ENCODE assay signal across 14 cellular contexts in genomic region chr3:77370413-77370812, GRCh38.
DNase-seq lines count a peak whose midpoint lies in the region; ATAC-seq, FAIRE-seq and TF ChIP-seq lines count a peak whose summit lies in the region.
"Had no signal": no experiment of that assay in that cellular context is flagged by ENCODE, and none has a peak within 500 bp of the region (broad histone marks: within the 10 kb centered on the region; RNA-seq: fewer than 3 reads in every experiment).

No MANE protein-coding gene starts in this region.

- H2AFZ ChIP-seq in fibroblast of lung (ENCODE audit: low read length), result no peak overlapping the region

- H4K20me1 ChIP-seq in fibroblast of lung (ENCODE audit: control insufficient read depth, extremely low read depth, insufficient read depth, low read length), result no peaks in the 10 kb centered on the region

- no peaks in the 10 kb centered on the region for H3K27me3 ChIP-seq in fibroblast of lung (ENCODE audit: control insufficient read depth, insufficient read depth, low read length)
- H3K27me3 ChIP-seq: heart left ventricle, tibial nerve had no signal

- DNase-seq in NCI-H82 (lab: John Stamatoyannopoulos, UW) (peak; percentile 7), NCI-H82 treated with DMSO at 0.1 percent for 48 hours (lab: John Stamatoyannopoulos, UW; ENCODE audit: unreplicated experiment) (no peak), RPMI7951 (ENCODE audit: low read depth) (peak; percentile 1), fibroblast of lung (ENCODE audit: low read depth in 2 of 2) (peak; percentile 69 to 83), urothelium cell line (ENCODE audit: low spot score) (peak; percentile 49)
- DNase-seq in activated naive CD4-positive, alpha-beta T cell (lab: John Stamatoyannopoulos, UW), result no peak
- no peak for DNase-seq in activated T-cell treated with anti-CD3 and anti-CD28 coated beads, Interleukin-2, amount 50 U/mL, for 48 hours
- DNase-seq: NCI-H2029 had no signal

- H3K4me1 ChIP-seq in fibroblast of lung (ENCODE audit: control insufficient read depth, extremely low read depth, insufficient read depth, low read length), result no peaks in the 10 kb centered on the region
- H3K4me1 ChIP-seq: heart left ventricle, tibial nerve had no signal

- no peak for ATAC-seq in GM19324 (IDR thresholded peaks at IDR 0.05; ENCODE audit: low FRiP score, unreplicated experiment)
- ATAC-seq: HCT116, heart left ventricle, Panc1 had no signal

- no peak for FAIRE-seq in urothelium cell line (lab: Jason Lieb, UNC)
- FAIRE-seq: A204.1 had no signal

- H3K79me2 ChIP-seq in fibroblast of lung (ENCODE audit: control insufficient read depth, insufficient read depth, low read length), result no peaks in the 10 kb centered on the region

- no peak overlapping the region for H3K4me2 ChIP-seq in fibroblast of lung (ENCODE audit: extremely low read depth, insufficient read depth, low read length)

- no peak for TF ChIP-seq CTCF in fibroblast of lung (conservative IDR thresholded peaks at IDR 0.05 in 1 of 2, IDR thresholded peaks at IDR 0.05 in 1 of 2; ENCODE audit: low read depth in 1 of 2, low read length in 2 of 2)

- no peaks in the 10 kb centered on the region for H3K36me3 ChIP-seq in fibroblast of lung (ENCODE audit: control insufficient read depth, insufficient read depth, low read length)
- H3K36me3 ChIP-seq: heart left ventricle, tibial nerve had no signal

- no peaks in the 10 kb centered on the region for H3K9me3 ChIP-seq in fibroblast of lung (ENCODE audit: control insufficient read depth, insufficient read depth, low read depth, low read length)
- H3K9me3 ChIP-seq: heart left ventricle, tibial nerve had no signal

- no peak overlapping the region for H3K27ac ChIP-seq in fibroblast of lung (ENCODE audit: insufficient read depth, low read length)
- H3K27ac ChIP-seq: heart left ventricle, tibial nerve had no signal

- no peak overlapping the region for H3K9ac ChIP-seq in fibroblast of lung (ENCODE audit: insufficient read depth, low read length)

- no peak overlapping the region for H3K4me3 ChIP-seq in fibroblast of lung (replicated peaks in 1 of 4; ENCODE audit: control extremely low read depth in 1 of 4, insufficient read depth in 1 of 4, low read depth in 3 of 4, low read length in 4 of 4)
- H3K4me3 ChIP-seq: heart left ventricle, tibial nerve had no signal

Comparison
In these comparisons a context has a peak if more than half of its experiments do, and no peak if none do; other contexts are left out.
1. DNase-seq: peak in NCI-H82 (single experiment), RPMI7951 (single experiment), fibroblast of lung (2 of 2) and urothelium cell line (single experiment); none in NCI-H82 treated with DMSO at 0.1 percent for 48 hours (single experiment), activated naive CD4-positive, alpha-beta T cell (0 of 4) and activated T-cell treated with anti-CD3 and anti-CD28 coated beads, Interleukin-2, amount 50 U/mL, for 48 hours (0 of 2).